15 cellular contexts compared by ENCODE assay signal in genomic region chr3:57943525-57944312, GRCh38.
A peak's percentile ranks its signal among the peaks of the same experiment; 100 is the strongest.
DNase-seq lines count a peak whose midpoint lies in the region; ATAC-seq and TF ChIP-seq lines count a peak whose summit lies in the region.
"Had no signal": no experiment of that assay in that cellular context is flagged by ENCODE, and none has a peak within 500 bp of the region (broad histone marks: within the 10 kb centered on the region; RNA-seq: fewer than 3 reads in every experiment).

No MANE protein-coding gene starts in this region.

- no peaks in the 10 kb centered on the region for H3K27me3 Mint-ChIP-seq in activated CD8-positive, alpha-beta memory T cell treated with anti-CD3 and anti-CD28 coated beads, Interleukin-2, amount 10 ng/mL, durations not matched to agents 7 days and 5 days
- H3K27me3 Mint-ChIP-seq in osteocyte (ENCODE audit: unreplicated experiment), result no peaks in the 10 kb centered on the region

- H3K4me1 ChIP-seq in right atrium auricular region (peaks cover 0 to 32% of the 10 kb centered on the region in 2 donors), uterus (peaks cover 0 to 13% of the 10 kb centered on the region in 2 donors)
- H3K4me1 ChIP-seq: right lobe of liver had no signal

- no peaks in the 10 kb centered on the region for H3K4me1 Mint-ChIP-seq in activated CD8-positive, alpha-beta memory T cell treated with anti-CD3 and anti-CD28 coated beads, Interleukin-2, amount 10 ng/mL, durations not matched to agents 7 days and 5 days
- peaks cover 41% of the 10 kb centered on the region for H3K4me1 Mint-ChIP-seq in osteocyte (ENCODE audit: unreplicated experiment)
- H3K4me1 Mint-ChIP-seq: stimulated activated naive CD8-positive, alpha-beta T cell treated with anti-CD3 and anti-CD28 coated beads, Interleukin-15, amount 100 ng/mL, for 72 hours had no signal

- no peak for TF ChIP-seq POLR2A in uterus (IDR thresholded peaks at IDR 0.05)

- CTCF ChIA-PET in activated CD8-positive, alpha-beta memory T cell treated with anti-CD3 and anti-CD28 coated beads, Interleukin-2, amount 10 ng/mL, durations not matched to agents 7 days and 5 days (lab: Charles Lee), result no interaction called here

- H3K4me3 ChIP-seq in right atrium auricular region (no peak overlapping the region), uterus (no peak overlapping the region)
- H3K4me3 ChIP-seq: right lobe of liver had no signal

- H3K9me3 ChIP-seq in right atrium auricular region (no peaks in the 10 kb centered on the region), uterus (no peaks in the 10 kb centered on the region)
- H3K9me3 ChIP-seq: right lobe of liver had no signal

- ATAC-seq in activated CD8-positive, alpha-beta memory T cell treated with anti-CD3 and anti-CD28 coated beads, Interleukin-2, amount 10 ng/mL, durations not matched to agents 7 days and 5 days, result no peak
- ATAC-seq in HG03378 (IDR thresholded peaks at IDR 0.05; ENCODE audit: unreplicated experiment) (no peak), HG02885 (IDR thresholded peaks at IDR 0.05; ENCODE audit: poor library complexity, unreplicated experiment) (no peak)
- ATAC-seq: stimulated activated naive CD8-positive, alpha-beta T cell treated with anti-CD3 and anti-CD28 coated beads, Interleukin-15, amount 100 ng/mL, for 72 hours had no signal

- H3K9me3 Mint-ChIP-seq in activated CD8-positive, alpha-beta memory T cell treated with anti-CD3 and anti-CD28 coated beads, Interleukin-2, amount 10 ng/mL, durations not matched to agents 7 days and 5 days (ENCODE audit: low read depth), result no peaks in the 10 kb centered on the region
- no peaks in the 10 kb centered on the region for H3K9me3 Mint-ChIP-seq in osteocyte (ENCODE audit: unreplicated experiment)
- H3K9me3 Mint-ChIP-seq: activated naive CD4-positive, alpha-beta T cell treated with anti-CD3 and anti-CD28 coated beads, Interleukin-2, amount 50 U/mL, for 72 hours had no signal

- H3K36me3 Mint-ChIP-seq in activated CD8-positive, alpha-beta memory T cell treated with anti-CD3 and anti-CD28 coated beads, Interleukin-2, amount 10 ng/mL, durations not matched to agents 7 days and 5 days, result peaks cover 1% of the 10 kb centered on the region
- H3K36me3 Mint-ChIP-seq in osteocyte (ENCODE audit: unreplicated experiment), result peaks cover 5% of the 10 kb centered on the region

- no peak for TF ChIP-seq CTCF in right atrium auricular region (IDR thresholded peaks at IDR 0.05)
- no peak for TF ChIP-seq CTCF in osteocyte (IDR thresholded peaks at IDR 0.05)
- no peak for TF ChIP-seq CTCF in uterus (IDR thresholded peaks at IDR 0.05)

- H3K27me3 ChIP-seq in right atrium auricular region (no peaks in the 10 kb centered on the region), uterus (no peaks in the 10 kb centered on the region)
- H3K27me3 ChIP-seq: right lobe of liver had no signal

- DNase-seq in activated CD8-positive, alpha-beta memory T cell treated with anti-CD3 and anti-CD28 coated beads, Interleukin-2, amount 50 U/mL, for 48 hours, result peak; percentile 22
- DNase-seq in activated CD8-positive, alpha-beta memory T cell treated with anti-CD3 and anti-CD28 coated beads, Interleukin-2, amount 10 ng/mL, durations not matched to agents 7 days and 5 days, result no peak
- DNase-seq in right atrium auricular region (ENCODE audit: low spot score) (no peak), osteocyte (ENCODE audit: extremely low spot score, unreplicated experiment) (no peak), uterus (peak in 1 of 2 donors; percentile 33)
- no peak for DNase-seq in activated T-cell treated with anti-CD3 and anti-CD28 coated beads, Interleukin-2, amount 50 U/mL, for 1 hour
- DNase-seq: COR-L47; H7; mesendoderm; NCI-H2081 treated with DMSO at 0.1 percent for 48 hours; right lobe of liver; stimulated activated naive CD8-positive, alpha-beta T cell treated with anti-CD3 and anti-CD28 coated beads, Interleukin-15, amount 100 ng/mL, for 72 hours had no signal

- H3K36me3 ChIP-seq in right atrium auricular region (no peaks in the 10 kb centered on the region), uterus (no peaks in the 10 kb centered on the region)
- H3K36me3 ChIP-seq: right lobe of liver had no signal

- H3K27ac ChIP-seq in right atrium auricular region, result peak overlapping the region; percentile 65 to 70
- H3K27ac ChIP-seq in uterus, result peak overlapping the region; percentile 58 to 77
- H3K27ac ChIP-seq: right lobe of liver had no signal

- intact Hi-C loops in uterus (cut with DNase I; ENCODE audit: low total_unique reads), result no loop called here

- H3K27ac Mint-ChIP-seq in activated CD8-positive, alpha-beta memory T cell treated with anti-CD3 and anti-CD28 coated beads, Interleukin-2, amount 10 ng/mL, durations not matched to agents 7 days and 5 days, result no peak overlapping the region
- peak overlapping the region; percentile 9 for H3K27ac Mint-ChIP-seq in osteocyte (ENCODE audit: unreplicated experiment)
- H3K27ac Mint-ChIP-seq: activated naive CD4-positive, alpha-beta T cell treated with anti-CD3 and anti-CD28 coated beads, Interleukin-2, amount 50 U/mL, for 72 hours had no signal

- no peak overlapping the region for H3K4me3 Mint-ChIP-seq in activated CD8-positive, alpha-beta memory T cell treated with anti-CD3 and anti-CD28 coated beads, Interleukin-2, amount 10 ng/mL, durations not matched to agents 7 days and 5 days
- peak overlapping the region; percentile 2 for H3K4me3 Mint-ChIP-seq in osteocyte (ENCODE audit: unreplicated experiment)
- H3K4me3 Mint-ChIP-seq: stimulated activated naive CD8-positive, alpha-beta T cell treated with anti-CD3 and anti-CD28 coated beads, Interleukin-15, amount 100 ng/mL, for 72 hours had no signal
